1 cellular context compared by ENCODE assay signal in the genomic region with DNA sequence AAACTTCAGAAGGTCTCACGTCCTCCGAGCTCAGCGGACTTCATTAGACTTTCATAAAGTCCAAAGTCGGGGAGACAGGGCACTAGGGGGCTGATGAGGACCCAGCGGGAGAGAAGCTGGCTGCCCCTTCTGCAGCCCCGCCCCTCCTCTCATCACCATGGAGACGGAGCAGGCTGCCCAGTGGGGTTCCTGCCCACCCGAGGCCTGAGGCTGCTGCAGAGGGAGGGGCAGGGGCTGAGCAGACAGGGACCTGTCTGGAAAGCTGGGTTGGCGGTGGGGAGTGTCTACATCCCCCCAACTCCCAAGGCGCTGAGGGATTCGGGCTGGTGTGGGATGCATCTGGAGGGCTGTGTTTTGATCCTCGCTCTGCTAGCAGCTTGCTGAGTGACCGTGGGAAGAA.
TF ChIP-seq lines count a peak whose summit lies in the region.

No MANE protein-coding gene starts in this region.

TF ChIP-seq in HEK293, 187 proteins besides CTCF, POLR2A, EP300 and RAD21 (continued from another document):
- TF ChIP-seq, protein P1, sequence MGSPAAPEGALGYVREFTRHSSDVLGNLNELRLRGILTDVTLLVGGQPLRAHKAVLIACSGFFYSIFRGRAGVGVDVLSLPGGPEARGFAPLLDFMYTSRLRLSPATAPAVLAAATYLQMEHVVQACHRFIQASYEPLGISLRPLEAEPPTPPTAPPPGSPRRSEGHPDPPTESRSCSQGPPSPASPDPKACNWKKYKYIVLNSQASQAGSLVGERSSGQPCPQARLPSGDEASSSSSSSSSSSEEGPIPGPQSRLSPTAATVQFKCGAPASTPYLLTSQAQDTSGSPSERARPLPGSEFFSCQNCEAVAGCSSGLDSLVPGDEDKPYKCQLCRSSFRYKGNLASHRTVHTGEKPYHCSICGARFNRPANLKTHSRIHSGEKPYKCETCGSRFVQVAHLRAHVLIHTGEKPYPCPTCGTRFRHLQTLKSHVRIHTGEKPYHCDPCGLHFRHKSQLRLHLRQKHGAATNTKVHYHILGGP (tag by site-specific recombination; IDR thresholded peaks at IDR 0.05) = no peak
TF ChIP-seq in HEK293: peak in this region for 1.
